11 cellular contexts compared by ENCODE assay signal in genomic region chr22:37126882-37127281, GRCh38. TPM values are rescaled to one million over a fixed set of nuclear protein-coding genes. Genes with fewer than 3 reads are reported as not detected.
DNase-seq lines count a peak whose midpoint lies in the region; FAIRE-seq and TF ChIP-seq lines count a peak whose summit lies in the region.
"Had no signal": no experiment of that assay in that cellular context is flagged by ENCODE, and none has a peak within 500 bp of the region (broad histone marks: within the 10 kb centered on the region; RNA-seq: fewer than 3 reads in every experiment).

No MANE protein-coding gene starts in this region.

- no peaks in the 10 kb centered on the region for H3K36me3 ChIP-seq in H1 (ENCODE audit: control insufficient read depth in 2 of 4, insufficient read depth in 4 of 4, low read length in 3 of 4)
- H3K36me3 ChIP-seq: neutrophil had no signal

- H3K4me3 ChIP-seq in H1 (ENCODE audit: extremely low read depth in 1 of 4, insufficient read depth in 2 of 4, low read depth in 3 of 4, low read length in 4 of 4) = no peak overlapping the region

- H3K27ac Mint-ChIP-seq in stimulated activated naive CD8-positive, alpha-beta T cell treated with anti-CD3 and anti-CD28 coated beads, Interleukin-15, Interleukin-2, amounts not matched to agents 100 ng/mL and 50 ng/mL, for 24 hours = peak overlapping the region; percentile 72

- H4K20me1 ChIP-seq in H1 (replicated peaks in 1 of 2; ENCODE audit: control insufficient read depth in 1 of 2, insufficient read depth in 2 of 2, low read length in 2 of 2) = no peaks in the 10 kb centered on the region

- H4K91ac ChIP-seq in H1 (replicated peaks; ENCODE audit: insufficient read length, low read length) = no peak overlapping the region

- no peak overlapping the region for H2BK20ac ChIP-seq in H1 (ENCODE audit: low read length)

- H2AFZ ChIP-seq in H1 (ENCODE audit: low read length) = no peak overlapping the region

- peak; percentile 78 to 87 (median 81) for TF ChIP-seq CTCF in H1 (IDR thresholded peaks at IDR 0.05; ENCODE audit: control extremely low read depth in 1 of 3, insufficient read depth in 1 of 3, low read depth in 1 of 3, low read length in 3 of 3)

- no peak overlapping the region for H3K27ac ChIP-seq in H1 (ENCODE audit: low read depth, low read length)
- H3K27ac ChIP-seq: neutrophil had no signal

- TF ChIP-seq EP300 in H1 (IDR thresholded peaks at IDR 0.05; ENCODE audit: borderline replicate concordance in 1 of 2, low read depth in 2 of 2, low read length in 2 of 2) = no peak

- no peak overlapping the region for H3K56ac ChIP-seq in H1 (replicated peaks; ENCODE audit: insufficient read length, low read depth, low read length)

- H3K18ac ChIP-seq in H1 (ENCODE audit: extremely low read depth, low read length) = no peak overlapping the region; the same call in 1 of the 2 replicates

- H3K4ac ChIP-seq in H1 (replicated peaks; ENCODE audit: insufficient read length, low read depth, low read length) = no peak overlapping the region

- no peaks in the 10 kb centered on the region for H3K79me2 ChIP-seq in H1 (ENCODE audit: control insufficient read depth in 1 of 2, insufficient read depth in 2 of 2, low read length in 2 of 2)

- no peak overlapping the region for H2BK15ac ChIP-seq in H1 (ENCODE audit: low read length)

- TF ChIP-seq POLR2A in H1 (IDR thresholded peaks at IDR 0.05; ENCODE audit: control extremely low read depth in 1 of 2, low read depth in 2 of 2, low read length in 2 of 2) = no peak

- POLR2A ChIA-PET in H1 (lab: Charles Lee; ENCODE audit: partially characterized antibody) = interaction anchor here (0.8 to 1.3 kb wide), 2 partner anchors 18 to 31 kb away, joined by 3 to 4 read pairs; no protein-coding TSS in a partner anchor

- H3K27me3 ChIP-seq in H1 (replicated peaks in 1 of 4; ENCODE audit: control insufficient read depth in 3 of 4, extremely low read depth in 1 of 4, insufficient read depth in 3 of 4, low read length in 3 of 4) = no peaks in the 10 kb centered on the region

- H2BK120ac ChIP-seq in H1 (replicated peaks; ENCODE audit: low read depth, low read length) = no peak overlapping the region

- no peak overlapping the region for H2BK5ac ChIP-seq in H1 (ENCODE audit: low read depth, low read length)

- peaks cover 0 to 3% (median 2%) of the 10 kb centered on the region in 4 experiments; a peak in 4 of 7 replicates for H3K4me1 ChIP-seq in H1 (replicated peaks in 1 of 4; ENCODE audit: control insufficient read depth in 3 of 4, insufficient read depth in 4 of 4, low read length in 3 of 4)

- no peak overlapping the region for H3K9ac ChIP-seq in H1 (replicated peaks in 1 of 4; ENCODE audit: extremely low read depth in 1 of 4, low read depth in 3 of 4, low read length in 3 of 4)

- H3K36me3 Mint-ChIP-seq in stimulated activated naive CD8-positive, alpha-beta T cell treated with anti-CD3 and anti-CD28 coated beads, Interleukin-15, Interleukin-2, amounts not matched to agents 100 ng/mL and 50 ng/mL, for 24 hours (ENCODE audit: low read depth) = peaks cover 36% of the 10 kb centered on the region

- peak; percentile 65 to 76 for TF ChIP-seq RAD21 in H1 (IDR thresholded peaks at IDR 0.05 in 1 of 2, conservative IDR thresholded peaks at IDR 0.05 in 1 of 2; ENCODE audit: low read depth in 2 of 2, low read length in 2 of 2)

- peaks cover 56% of the 10 kb centered on the region for H3K4me1 Mint-ChIP-seq in stimulated activated naive CD8-positive, alpha-beta T cell treated with anti-CD3 and anti-CD28 coated beads, Interleukin-15, Interleukin-2, amounts not matched to agents 100 ng/mL and 50 ng/mL, for 24 hours (ENCODE audit: low read depth)

- no peaks in the 10 kb centered on the region for H3K9me3 ChIP-seq in H1 (ENCODE audit: insufficient read depth in 2 of 2, low read depth in 1 of 2, low read length in 1 of 2)
- H3K9me3 ChIP-seq: neutrophil had no signal

- no peak overlapping the region for H3K14ac ChIP-seq in H1 (ENCODE audit: insufficient read length)

- no peaks in the 10 kb centered on the region for H3K27me3 Mint-ChIP-seq in stimulated activated naive CD8-positive, alpha-beta T cell treated with anti-CD3 and anti-CD28 coated beads, Interleukin-15, Interleukin-2, amounts not matched to agents 100 ng/mL and 50 ng/mL, for 24 hours

- WGBS in H1 (ENCODE audit: extremely low coverage in 1 of 2, insufficient coverage in 1 of 2, insufficient read length in 1 of 2, insufficient replicate concordance in 2 of 2, low coverage in 1 of 2, low lambda C conversion rate in 2 of 2, missing lambda C conversion rate in 1 of 2), 2 experiments = 70% methylated on average over 5 of the region's 5 CpGs; no CpG with 5 or more reads in 1 of the 2 experiments

- H3K4me2 ChIP-seq in H1 (ENCODE audit: insufficient read depth in 1 of 2, low read depth in 2 of 2, low read length in 2 of 2) = no peak overlapping the region

- DNase-seq in activated effector memory CD4-positive, alpha-beta T cell treated with anti-CD3 and anti-CD28 coated beads, Interleukin-2, amount 50 U/mL, for 16 hours = peak; percentile 73
- DNase-seq in activated effector memory CD4-positive, alpha-beta T cell treated with Interleukin-2 at 50 U/mL for 16 hours = no peak
- peak; percentile 30 for DNase-seq in RPMI8226
- DNase-seq in H1 (ENCODE audit: low read depth in 1 of 2, low spot score in 2 of 2) = peak in 1 of 2 experiments; percentile 59
- no peak for DNase-seq in NCI-H1436 treated with DMSO at 0.1 percent for 48 hours (lab: John Stamatoyannopoulos, UW)
- DNase-seq in stimulated activated naive CD4-positive, alpha-beta T cell (lab: John Stamatoyannopoulos, UW) = no peak
- no peak for DNase-seq in frontal cortex (ENCODE audit: low spot score in 2 of 2)

- H3K9me3 Mint-ChIP-seq in stimulated activated naive CD8-positive, alpha-beta T cell treated with anti-CD3 and anti-CD28 coated beads, Interleukin-15, Interleukin-2, amounts not matched to agents 100 ng/mL and 50 ng/mL, for 24 hours = no peaks in the 10 kb centered on the region

- H4K5ac ChIP-seq in H1 (ENCODE audit: insufficient read length, low read depth, low read length) = no peak overlapping the region

- no peak overlapping the region for H3K4me3 Mint-ChIP-seq in stimulated activated naive CD8-positive, alpha-beta T cell treated with anti-CD3 and anti-CD28 coated beads, Interleukin-15, Interleukin-2, amounts not matched to agents 100 ng/mL and 50 ng/mL, for 24 hours

- H4K8ac ChIP-seq in H1 (ENCODE audit: extremely low read depth, insufficient read depth, low read length) = no peak overlapping the region

- H3K23me2 ChIP-seq in H1 (ENCODE audit: low read depth, low read length) = no peaks in the 10 kb centered on the region

- CTCF ChIA-PET in H1 (lab: Charles Lee; ENCODE audit: partially characterized antibody) = interaction anchor here (0.6 to 3.1 kb wide), 37 partner anchors 9 to 480 kb away, joined by 3 to 20 read pairs (median 3); partner anchors contain the start of genes C1QTNF6 and IL2RB

- H2AK5ac ChIP-seq in H1 (ENCODE audit: low read depth, low read length) = no peak overlapping the region

- FAIRE-seq in H1 (lab: Jason Lieb, UNC) = no peak
- FAIRE-seq in frontal cortex (lab: Jason Lieb, UNC) = no peak

- H2BK12ac ChIP-seq in H1 (ENCODE audit: low read depth, low read length) = no peak overlapping the region

- no peaks in the 10 kb centered on the region for H3K79me1 ChIP-seq in H1 (ENCODE audit: low read depth, low read length)

- no peak overlapping the region for H3K23ac ChIP-seq in H1 (ENCODE audit: insufficient read length)

TF ChIP-seq in H1, 55 proteins besides CTCF, POLR2A, EP300 and RAD21:
- TF ChIP-seq JUN (IDR thresholded peaks at IDR 0.05; ENCODE audit: low read depth, low read length) (no peak), SIN3A (conservative IDR thresholded peaks at IDR 0.05 in 1 of 2, IDR thresholded peaks at IDR 0.05 in 1 of 2; ENCODE audit: low read depth in 1 of 2, low read length in 2 of 2) (no peak)

RNA-seq across cellular contexts. Expression of gene TMPRSS6, which starts 17.4 kb away (rescaled TPM):
- not detected in 2 replicates for total RNA-seq in H1 (2021; fragmentation: NEBNext Ultra II Directional; extraction: Animal tissue kit (Norgen Biotek cat#: 25700))
- 0.02 and 0.05 TPM in 2 replicates for polyA plus RNA-seq in H1 (2011; rRNA removed)
- 0.06 TPM for polyA plus RNA-seq in H1 (2011; cell fraction: cytosol; rRNA removed)
- polyA plus RNA-seq in H1 (2011; cell fraction: nucleus; rRNA removed) = 0.19 TPM
- polyA plus RNA-seq in H1 (2012, experiment 1 of 2) = 0.13 to 0.27 TPM (median 0.19 TPM) in 4 replicates
- 0.09 TPM for polyA plus RNA-seq in H1 (2012, experiment 2 of 2)
- polyA plus RNA-seq in H1 (2013, experiment 1 of 2) = 0.02 TPM
- 0.02 TPM for polyA plus RNA-seq in H1 (2013, experiment 2 of 2)
- polyA minus RNA-seq in H1 (2011; rRNA and poly(A)+ RNA removed) = not detected in 2 replicates
- polyA minus RNA-seq in H1 (2011; cell fraction: cytosol; rRNA and poly(A)+ RNA removed) = not detected
- polyA minus RNA-seq in H1 (2011; cell fraction: nucleus; rRNA and poly(A)+ RNA removed) = not detected
- not detected for total RNA-seq in frontal cortex
- total RNA-seq: glomerular endothelial cell, RPMI7951 had no signal

RNA-seq across cellular contexts. Expression of gene IL2RB, which starts 22.8 kb away (rescaled TPM):
- total RNA-seq in H1 (2021; fragmentation: NEBNext Ultra II Directional; extraction: Animal tissue kit (Norgen Biotek cat#: 25700)) = 0.67 and 1.3 TPM in 2 replicates
- 0.67 and 1.1 TPM in 2 replicates for polyA plus RNA-seq in H1 (2011; rRNA removed)
- polyA plus RNA-seq in H1 (2011; cell fraction: cytosol; rRNA removed) = 0.48 TPM
- polyA plus RNA-seq in H1 (2011; cell fraction: nucleus; rRNA removed) = 0.96 TPM
- polyA plus RNA-seq in H1 (2012, experiment 1 of 2) = 0.55 to 0.76 TPM (median 0.72 TPM) in 4 replicates
- 0.80 TPM for polyA plus RNA-seq in H1 (2012, experiment 2 of 2)
- polyA plus RNA-seq in H1 (2013, experiment 1 of 2) = 1.6 TPM
- polyA plus RNA-seq in H1 (2013, experiment 2 of 2) = 1.6 TPM
- polyA minus RNA-seq in H1 (2011; rRNA and poly(A)+ RNA removed) = 0.85 and 1.0 TPM in 2 replicates
- 1.0 TPM for polyA minus RNA-seq in H1 (2011; cell fraction: cytosol; rRNA and poly(A)+ RNA removed)
- 0.60 TPM for polyA minus RNA-seq in H1 (2011; cell fraction: nucleus; rRNA and poly(A)+ RNA removed)
- total RNA-seq in frontal cortex = not detected
- total RNA-seq: RPMI7951 had no signal

Comparison
In these comparisons a context has a peak if more than half of its experiments do, and no peak if none do; other contexts are left out.
1. DNase-seq: peak in activated effector memory CD4-positive, alpha-beta T cell treated with anti-CD3 and anti-CD28 coated beads, Interleukin-2, amount 50 U/mL, for 16 hours (single experiment) and RPMI8226 (single experiment); none in activated effector memory CD4-positive, alpha-beta T cell treated with Interleukin-2 at 50 U/mL for 16 hours (single experiment), NCI-H1436 treated with DMSO at 0.1 percent for 48 hours (single experiment), stimulated activated naive CD4-positive, alpha-beta T cell (0 of 6) and frontal cortex (0 of 2).